ENCODE assay signal across 9 cellular contexts in the genomic region with DNA sequence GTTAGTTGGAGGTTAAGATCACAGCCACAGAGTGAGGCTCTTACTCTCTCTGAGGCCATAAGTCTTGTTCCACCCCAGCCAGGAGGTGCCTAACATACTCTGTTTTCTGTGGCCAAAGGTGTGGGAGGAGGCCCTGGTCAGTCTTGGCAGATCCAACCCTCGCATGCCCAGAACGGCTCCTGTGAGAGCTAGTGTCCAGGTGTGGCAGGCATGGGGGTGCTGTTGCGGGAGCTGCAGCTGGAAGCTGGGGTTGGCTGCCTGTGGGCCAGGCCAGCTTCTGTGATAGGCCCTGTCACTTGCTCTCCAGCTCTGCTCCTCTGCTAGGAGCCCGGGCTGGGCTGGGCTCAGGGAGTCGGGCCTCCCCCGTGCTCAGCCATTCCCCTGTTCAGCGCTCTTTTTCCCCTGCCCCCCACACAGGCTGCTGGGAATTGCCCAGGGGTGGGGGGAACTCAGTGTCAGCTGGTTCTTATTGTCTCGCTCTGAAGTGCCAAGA. TPM values are rescaled to one million over a fixed set of nuclear protein-coding genes. Genes with fewer than 3 reads are reported as not detected.
DNase-seq lines count a peak whose midpoint lies in the region; ATAC-seq and TF ChIP-seq lines count a peak whose summit lies in the region.
"Had no signal": no experiment of that assay in that cellular context is flagged by ENCODE, and none has a peak within 500 bp of the region (broad histone marks: within the 10 kb centered on the region; RNA-seq: fewer than 3 reads in every experiment).

No MANE protein-coding gene starts in this region.

- H3K4me1 Mint-ChIP-seq in activated CD4-positive, alpha-beta memory T cell treated with anti-CD3 and anti-CD28 coated beads for 36 hours (ENCODE audit: low read depth), result peaks cover 15% of the 10 kb centered on the region

- H3K79me2 ChIP-seq in parathyroid adenoma, result peaks cover 8% of the 10 kb centered on the region

- no peak for TF ChIP-seq POLR2A in heart left ventricle (IDR thresholded peaks at IDR 0.05)
- TF ChIP-seq POLR2A in lower leg skin (IDR thresholded peaks at IDR 0.05), result no peak

- H3K27ac Mint-ChIP-seq in activated CD4-positive, alpha-beta memory T cell treated with anti-CD3 and anti-CD28 coated beads for 36 hours, result no peak overlapping the region

- DNase-seq in AG04450 (ENCODE audit: low read depth, low spot score), result no peak
- DNase-seq in heart left ventricle, result peak in 3 of 5 donors; percentile 42 to 60 (median 54)
- DNase-seq in ACHN, result no peak
- DNase-seq in activated CD4-positive, alpha-beta memory T cell treated with anti-CD3 and anti-CD28 coated beads for 36 hours, result no peak
- no peak for DNase-seq in NCI-H1436 (lab: John Stamatoyannopoulos, UW)
- no peak for DNase-seq in lower leg skin (ENCODE audit: low spot score in 2 of 2)
- DNase-seq: activated CD4-positive, alpha-beta T cell treated with anti-CD3 and anti-CD28 coated beads for 1 hour had no signal

- no peaks in the 10 kb centered on the region; the same call in 1 of the 2 replicates for H3K9me3 ChIP-seq in AG04450 (ENCODE audit: control insufficient read depth, insufficient read depth, low read length)
- H3K9me3 ChIP-seq in heart left ventricle, result no peaks in the 10 kb centered on the region
- no peaks in the 10 kb centered on the region for H3K9me3 ChIP-seq in parathyroid adenoma (ENCODE audit: control insufficient read depth, low read length)

- CTCF ChIA-PET in AG04450 (lab: Charles Lee), result interaction anchor here (1.0 to 1.7 kb wide), 2 partner anchors 15 to 27 kb away, joined by 6 to 19 read pairs; no protein-coding TSS in a partner anchor
- CTCF ChIA-PET in activated CD4-positive, alpha-beta memory T cell treated with anti-CD3 and anti-CD28 coated beads for 36 hours (lab: Charles Lee), result interaction anchor here (1.1 to 6.4 kb wide), 3 partner anchors 10 to 28 kb away, joined by 3 to 112 read pairs (median 4); no protein-coding TSS in a partner anchor

- H3K4me3 ChIP-seq in AG04450 (ENCODE audit: low read depth, low read length) (no peak overlapping the region), heart left ventricle (peak overlapping the region in 2 of 12 donors; percentile 7 to 24), parathyroid adenoma (ENCODE audit: low read depth, low read length) (no peak overlapping the region), lower leg skin (ENCODE audit: low read depth, poor library complexity, severe bottlenecking) (no peak overlapping the region)

- H3K36me3 ChIP-seq in heart left ventricle, result peaks cover 0 to 54% (median 20%) of the 10 kb centered on the region in 9 donors
- no peaks in the 10 kb centered on the region for H3K36me3 ChIP-seq in parathyroid adenoma (ENCODE audit: control insufficient read depth, insufficient read depth, low read length)

- no peak overlapping the region for H2AFZ ChIP-seq in parathyroid adenoma

- no peak overlapping the region for H3K4me3 Mint-ChIP-seq in activated CD4-positive, alpha-beta memory T cell treated with anti-CD3 and anti-CD28 coated beads for 36 hours

- H3K4me1 ChIP-seq in heart left ventricle (peaks cover 19 to 84% (median 68%) of the 10 kb centered on the region in 12 donors), parathyroid adenoma (peaks cover 14% of the 10 kb centered on the region)

- peak overlapping the region; percentile 97 for H3K27ac ChIP-seq in AG04450 (ENCODE audit: low read depth, low read length)
- H3K27ac ChIP-seq in heart left ventricle, result peak overlapping the region; percentile 64 to 100 (median 100)
- H3K27ac ChIP-seq in parathyroid adenoma, result peak overlapping the region; percentile 57

- POLR2A ChIA-PET in AG04450 (lab: Yijun Ruan, JAX), result interaction anchor here (0.5 to 1.5 kb wide), 7 partner anchors 20 to 617 kb away, joined by 3 to 13 read pairs (median 5); a partner anchor contains a TSS
- POLR2A ChIA-PET in activated CD4-positive, alpha-beta memory T cell treated with anti-CD3 and anti-CD28 coated beads for 36 hours (lab: Charles Lee), result no interaction called here

- H3K9me3 Mint-ChIP-seq in activated CD4-positive, alpha-beta memory T cell treated with anti-CD3 and anti-CD28 coated beads for 36 hours, result no peaks in the 10 kb centered on the region

- H3K27me3 Mint-ChIP-seq in activated CD4-positive, alpha-beta memory T cell treated with anti-CD3 and anti-CD28 coated beads for 36 hours, result no peaks in the 10 kb centered on the region

- 14 to 25% (median 19%) methylated on average over 5 to 8 of the region's 8 CpGs for WGBS in heart left ventricle, 4 donors
- 54 to 63% methylated on average over 7 of the region's 8 CpGs for WGBS in lower leg skin, 2 donors

- H3K9ac ChIP-seq in parathyroid adenoma, result no peak overlapping the region

- H3K27me3 ChIP-seq in AG04450 (ENCODE audit: control insufficient read depth, insufficient read depth, low read length) (no peaks in the 10 kb centered on the region), heart left ventricle (no peaks in the 10 kb centered on the region), parathyroid adenoma (ENCODE audit: control insufficient read depth, insufficient read depth, low read length) (no peaks in the 10 kb centered on the region)

- TF ChIP-seq CTCF in AG04450 (IDR thresholded peaks at IDR 0.05; ENCODE audit: low read depth, low read length) (no peak), heart left ventricle (IDR thresholded peaks at IDR 0.05) (no peak), parathyroid adenoma (IDR thresholded peaks at IDR 0.05) (no peak), lower leg skin (IDR thresholded peaks at IDR 0.05) (no peak)

- no peak overlapping the region for H3K4me2 ChIP-seq in parathyroid adenoma (ENCODE audit: low read length)

- in situ Hi-C loops in ACHN (cut with HindIII; ENCODE audit: low pct_ligation_motif_present, low pct_unique_long_range_greater_than_20kb, low sequenced_read_pairs), result no loop called here

- H3K36me3 Mint-ChIP-seq in activated CD4-positive, alpha-beta memory T cell treated with anti-CD3 and anti-CD28 coated beads for 36 hours, result peaks cover 4% of the 10 kb centered on the region

- peak; percentile 8 for ATAC-seq in SK-N-SH treated with all-trans-retinoic acid at 6 μM for 48 hours
- ATAC-seq in heart left ventricle, result peak in 1 of 4 donors; percentile 6

- intact Hi-C loops in heart left ventricle (cut with DNase I), result no loop called here
- intact Hi-C loops in activated CD4-positive, alpha-beta memory T cell treated with anti-CD3 and anti-CD28 coated beads for 36 hours (cut with micrococcal nuclease), result no loop called here
- intact Hi-C loops in lower leg skin (cut with DNase I; ENCODE audit: low total_unique reads), result no loop called here

TF ChIP-seq in SK-N-SH treated with all-trans-retinoic acid at 6 μM for 48 hours, 23 proteins besides CTCF, POLR2A, EP300 and RAD21 (continues in another document):
- TF ChIP-seq ISL1 (CRISPR knock-in tag; IDR thresholded peaks at IDR 0.05) (no peak), RARB (CRISPR knock-in tag; IDR thresholded peaks at IDR 0.05) (no peak), ZNF70 (CRISPR knock-in tag; IDR thresholded peaks at IDR 0.05) (no peak), OSR1 (CRISPR knock-in tag; IDR thresholded peaks at IDR 0.05) (no peak), ZFP30 (CRISPR knock-in tag; IDR thresholded peaks at IDR 0.05) (no peak), CSDC2 (CRISPR knock-in tag; IDR thresholded peaks at IDR 0.05) (no peak), ZNF8 (CRISPR knock-in tag; IDR thresholded peaks at IDR 0.05) (no peak)
- TF ChIP-seq, protein P1, sequence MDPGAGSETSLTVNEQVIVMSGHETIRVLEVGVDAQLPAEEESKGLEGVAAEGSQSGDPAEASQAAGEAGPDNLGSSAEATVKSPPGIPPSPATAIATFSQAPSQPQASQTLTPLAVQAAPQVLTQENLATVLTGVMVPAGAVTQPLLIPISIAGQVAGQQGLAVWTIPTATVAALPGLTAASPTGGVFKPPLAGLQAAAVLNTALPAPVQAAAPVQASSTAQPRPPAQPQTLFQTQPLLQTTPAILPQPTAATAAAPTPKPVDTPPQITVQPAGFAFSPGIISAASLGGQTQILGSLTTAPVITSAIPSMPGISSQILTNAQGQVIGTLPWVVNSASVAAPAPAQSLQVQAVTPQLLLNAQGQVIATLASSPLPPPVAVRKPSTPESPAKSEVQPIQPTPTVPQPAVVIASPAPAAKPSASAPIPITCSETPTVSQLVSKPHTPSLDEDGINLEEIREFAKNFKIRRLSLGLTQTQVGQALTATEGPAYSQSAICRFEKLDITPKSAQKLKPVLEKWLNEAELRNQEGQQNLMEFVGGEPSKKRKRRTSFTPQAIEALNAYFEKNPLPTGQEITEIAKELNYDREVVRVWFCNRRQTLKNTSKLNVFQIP (CRISPR knock-in tag; IDR thresholded peaks at IDR 0.05; ENCODE audit: borderline replicate concordance, low read depth), result no peak

RNA-seq across cellular contexts. Expression of a gene that starts 31.6 kb away (rescaled TPM):
- polyA plus RNA-seq in AG04450 (2011; rRNA removed), result 4.9 TPM in 2 replicates
- 4.7 and 6.5 TPM in 2 replicates for polyA minus RNA-seq in AG04450 (2011; rRNA and poly(A)+ RNA removed)
- total RNA-seq in heart left ventricle, result 10 to 100 TPM in 3 of 9 donors, 1 to 10 TPM in 6; 4.1 to 18.4 (median 5.5) TPM
- polyA plus RNA-seq in heart left ventricle, result 1 to 10 TPM; 2.8 to 7.3 TPM
- total RNA-seq in activated CD4-positive, alpha-beta memory T cell treated with anti-CD3 and anti-CD28 coated beads for 36 hours, result 1 to 10 TPM; 1.3 to 1.5 TPM
- total RNA-seq in lower leg skin, result 10 to 100 TPM; 10.9 to 16.1 (median 12.6) TPM

RNA-seq across cellular contexts. Expression of a gene that starts 35.3 kb away (rescaled TPM):
- polyA plus RNA-seq in AG04450 (2011; rRNA removed) (140 and 159 TPM in 2 replicates), heart left ventricle (100 to 1,000 TPM; 129 to 211 TPM)
- 141 and 154 TPM in 2 replicates for polyA minus RNA-seq in AG04450 (2011; rRNA and poly(A)+ RNA removed)
- total RNA-seq in heart left ventricle (100 to 1,000 TPM in 8 of 9 donors, 10 to 100 TPM in 1; 96.0 to 212 (median 172) TPM), lower leg skin (100 to 1,000 TPM in 1 of 4 donors, 10 to 100 TPM in 3; 62.9 to 104 (median 73.8) TPM)
- 10 to 100 TPM; 74.6 to 76.3 TPM for total RNA-seq in activated CD4-positive, alpha-beta memory T cell treated with anti-CD3 and anti-CD28 coated beads for 36 hours

RNA-seq across cellular contexts. Expression of a gene that starts 35.9 kb away (rescaled TPM):
- 24.3 and 29.3 TPM in 2 replicates for polyA plus RNA-seq in AG04450 (2011; rRNA removed)
- polyA minus RNA-seq in AG04450 (2011; rRNA and poly(A)+ RNA removed), result 24.9 and 35.0 TPM in 2 replicates
- 100 to 1,000 TPM in 2 of 9 donors, 10 to 100 TPM in 7; 50.8 to 126 (median 68.2) TPM for total RNA-seq in heart left ventricle
- polyA plus RNA-seq in heart left ventricle, result 10 to 100 TPM; 37.0 to 64.7 TPM
- 10 to 100 TPM; 16.0 to 16.4 TPM for total RNA-seq in activated CD4-positive, alpha-beta memory T cell treated with anti-CD3 and anti-CD28 coated beads for 36 hours
- 10 to 100 TPM; 13.7 to 78.2 (median 31.3) TPM for total RNA-seq in lower leg skin

Comparison
In these comparisons a context has a peak if more than half of its experiments do, and no peak if none do; other contexts are left out.
1. DNase-seq: peak in heart left ventricle (3 of 5); none in AG04450 (single experiment), ACHN (single experiment), activated CD4-positive, alpha-beta memory T cell treated with anti-CD3 and anti-CD28 coated beads for 36 hours (single experiment), NCI-H1436 (single experiment) and lower leg skin (0 of 2).
2. Peak in every context shown above with its lines, with median percentiles within 50 percentile points of each other: H3K27ac ChIP-seq.